Comparison of ENCODE assay signal across 37 cellular contexts in the genomic region with DNA sequence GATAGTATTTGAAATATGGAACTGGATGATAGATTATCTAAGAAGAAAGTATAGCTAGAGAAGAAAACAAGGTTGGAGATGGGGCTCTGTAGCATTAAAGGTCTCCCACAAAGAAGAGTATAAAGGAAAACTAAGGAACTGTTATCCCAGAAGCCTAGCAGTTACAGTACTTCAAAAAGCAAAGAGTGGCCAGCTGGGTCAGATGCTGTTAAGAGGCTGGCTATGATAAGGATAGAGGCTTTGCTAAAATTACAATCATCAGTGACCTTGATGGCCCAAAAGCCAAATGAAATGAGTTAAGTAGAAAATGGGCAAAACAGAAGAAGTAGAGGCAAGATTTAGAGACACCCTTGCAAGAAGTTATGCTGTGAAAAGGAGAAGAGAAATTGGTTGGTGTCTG. TPM values are rescaled to one million over a fixed set of nuclear protein-coding genes. Genes with fewer than 3 reads are reported as not detected.
"Had no signal": no experiment of that assay in that cellular context is flagged by ENCODE, and none has a peak within 500 bp of the region (broad histone marks: within the 10 kb centered on the region; RNA-seq: fewer than 3 reads in every experiment).

No MANE protein-coding gene starts in this region.

- H3K27ac ChIP-seq: brain microvascular endothelial cell, Peyer's patch, SJCRH30, SK-N-MC, WERI-Rb-1 had no signal

- H3K9me3 Mint-ChIP-seq: activated T-cell treated with anti-CD3 and anti-CD28 coated beads, Interleukin-2, amount 50 U/mL, for 72 hours had no signal

- H3K4me1 ChIP-seq: Peyer's patch, SJCRH30 had no signal

- H3K4me3 ChIP-seq: MG63, Peyer's patch, SJCRH30, SK-N-MC had no signal

- H3K9me3 ChIP-seq: MG63, Peyer's patch, SJCRH30 had no signal

- DNase-seq: activated CD4-positive, alpha-beta T cell treated with anti-CD3 and anti-CD28 coated beads, Interleukin-2, amount 10 ng/mL, durations not matched to agents 24 days and 14 days; activated CD4-positive, alpha-beta T cell treated with anti-CD3 and anti-CD28 coated beads, Interleukin-2, amount 50 U/mL, for 4 hours; activated CD8-positive, alpha-beta T cell treated with anti-CD3 and anti-CD28 coated beads for 36 hours; activated effector memory CD4-positive, alpha-beta T cell treated with anti-CD3 and anti-CD28 coated beads, Interleukin-2, amount 50 U/mL, for 16 hours; activated naive CD4-positive, alpha-beta T cell; activated naive CD4-positive, alpha-beta T cell treated with anti-CD3 and anti-CD28 coated beads, Interleukin-2, amount 50 U/mL, for 16 hours; activated naive CD8-positive, alpha-beta T cell treated with anti-CD3 and anti-CD28 coated beads for 36 hours; activated T-cell treated with anti-CD3 and anti-CD28 coated beads, Interleukin-2, amount 50 U/mL, for 1 hour; activated T-cell treated with anti-CD3 and anti-CD28 coated beads, Interleukin-2, amount 50 U/mL, for 72 hours; amniotic stem cell; aorta; brain microvascular endothelial cell; central memory CD4-positive, alpha-beta T cell; Kasumi-1; KBM-7; MG63; NCI-H1048; NCI-H1105 treated with DMSO at 0.1 percent for 48 hours; NCI-H1436; NCI-H1694; NCI-H1930; NCI-H2081 treated with DMSO at 0.1 percent for 48 hours; NCI-H345; NCI-H524 treated with DMSO at 0.1 percent for 48 hours; NCI-H748 treated with DMSO at 0.1 percent for 48 hours; NK-92 treated with Interleukin-12 subunit alpha and Interleukin-12 subunit beta, amount 100 ng/mL, for 24 hours; PC-3; Peyer's patch; SHP77; SJCRH30; T1000; WERI-Rb-1 had no signal

- H3K27me3 ChIP-seq: brain microvascular endothelial cell, MG63, Peyer's patch, SJCRH30 had no signal

- H3K27ac Mint-ChIP-seq: activated CD4-positive, alpha-beta T cell treated with anti-CD3 and anti-CD28 coated beads, Interleukin-2, amount 10 ng/mL, durations not matched to agents 24 days and 14 days; activated CD8-positive, alpha-beta T cell treated with anti-CD3 and anti-CD28 coated beads for 36 hours; activated naive CD8-positive, alpha-beta T cell treated with anti-CD3 and anti-CD28 coated beads for 36 hours; activated T-cell treated with anti-CD3 and anti-CD28 coated beads, Interleukin-2, amount 50 U/mL, for 72 hours; activated T-helper 17 cell treated with anti-CD3 and anti-CD28 coated beads, Interleukin-2, amount 50 U/mL, for 72 hours had no signal

- H3K27me3 Mint-ChIP-seq: activated CD4-positive, alpha-beta T cell treated with anti-CD3 and anti-CD28 coated beads, Interleukin-2, amount 10 ng/mL, durations not matched to agents 24 days and 14 days; activated CD8-positive, alpha-beta T cell treated with anti-CD3 and anti-CD28 coated beads for 36 hours; activated naive CD8-positive, alpha-beta T cell treated with anti-CD3 and anti-CD28 coated beads for 36 hours; activated T-helper 17 cell treated with anti-CD3 and anti-CD28 coated beads, Interleukin-2, amount 50 U/mL, for 72 hours had no signal

- ATAC-seq: activated CD8-positive, alpha-beta T cell treated with anti-CD3 and anti-CD28 coated beads for 36 hours; activated T-cell treated with anti-CD3 and anti-CD28 coated beads, Interleukin-2, amount 50 U/mL, for 72 hours; activated T-helper 17 cell treated with anti-CD3 and anti-CD28 coated beads, Interleukin-2, amount 50 U/mL, for 72 hours; PC-3 had no signal

- H3K4me3 Mint-ChIP-seq: activated CD4-positive, alpha-beta T cell treated with anti-CD3 and anti-CD28 coated beads, Interleukin-2, amount 10 ng/mL, durations not matched to agents 24 days and 14 days; activated CD8-positive, alpha-beta T cell treated with anti-CD3 and anti-CD28 coated beads for 36 hours; activated naive CD8-positive, alpha-beta T cell treated with anti-CD3 and anti-CD28 coated beads for 36 hours; activated T-cell treated with anti-CD3 and anti-CD28 coated beads, Interleukin-2, amount 50 U/mL, for 72 hours; activated T-helper 17 cell treated with anti-CD3 and anti-CD28 coated beads, Interleukin-2, amount 50 U/mL, for 72 hours had no signal

RNA-seq across cellular contexts. Expression of gene ANGPTL1, which starts 25.1 kb away (rescaled TPM):
- total RNA-seq: activated CD4-positive, alpha-beta T cell treated with anti-CD3 and anti-CD28 coated beads, Interleukin-2, amount 10 ng/mL, durations not matched to agents 24 days and 14 days; activated CD8-positive, alpha-beta memory T cell treated with anti-CD3 and anti-CD28 coated beads for 36 hours; activated CD8-positive, alpha-beta T cell treated with anti-CD3 and anti-CD28 coated beads for 36 hours; activated naive CD8-positive, alpha-beta T cell treated with anti-CD3 and anti-CD28 coated beads for 36 hours; activated T-cell treated with anti-CD3 and anti-CD28 coated beads, Interleukin-2, amount 50 U/mL, for 72 hours; activated T-helper 17 cell treated with anti-CD3 and anti-CD28 coated beads, Interleukin-2, amount 50 U/mL, for 72 hours; PC-3; T-helper 1 cell treated with Interleukin-12 subunit alpha and Interleukin-12 subunit beta and Interleukin-4 antibody, amounts not matched to agents 30 ng/mL and 1 ng/mL, for 36 hours; T-helper 2 cell treated with Interferon-gamma antibody and Interleukin-4, amounts not matched to agents 100 ng/mL and 5 ng/mL, for 36 hours had no signal
